In genomic region chr21:36323032-36323431, GRCh38 we compare ENCODE assay signal across 9 cellular contexts. TPM values are rescaled to one million over a fixed set of nuclear protein-coding genes. Genes with fewer than 3 reads are reported as not detected.
DNase-seq lines count a peak whose midpoint lies in the region; ATAC-seq and TF ChIP-seq lines count a peak whose summit lies in the region.
"Had no signal": no experiment of that assay in that cellular context is flagged by ENCODE, and none has a peak within 500 bp of the region (broad histone marks: within the 10 kb centered on the region; RNA-seq: fewer than 3 reads in every experiment).

No MANE protein-coding gene starts in this region.

- peak; percentile 79 for DNase-seq in CD1c-positive myeloid dendritic cell (ENCODE audit: extremely low spot score)
- no peak for DNase-seq in activated naive CD4-positive, alpha-beta T cell treated with anti-CD3 and anti-CD28 coated beads, Interleukin-2, amount 50 U/mL, for 72 hours (ENCODE audit: low spot score in 2 of 2)
- peak; percentile 42 for DNase-seq in naive B cell
- no peak for DNase-seq in hepatic stellate cell (ENCODE audit: low spot score)
- no peak for DNase-seq in iPS-NIHi11 (ENCODE audit: low spot score)
- DNase-seq in DMS53 (lab: John Stamatoyannopoulos, UW), result no peak
- DNase-seq: stimulated activated CD4-positive, alpha-beta T cell treated with anti-CD3 and anti-CD28 coated beads, Interleukin-2, amount 100 ng/mL, for 24 hours had no signal

- H3K9me2 ChIP-seq in Loucy (replicated peaks; ENCODE audit: low read depth, low read length), result no peaks in the 10 kb centered on the region

- no peaks in the 10 kb centered on the region for H3K9me3 ChIP-seq in Loucy (ENCODE audit: insufficient read depth, low read depth, low read length)

- no peaks in the 10 kb centered on the region for H3K9me3 Mint-ChIP-seq in activated naive CD4-positive, alpha-beta T cell treated with anti-CD3 and anti-CD28 coated beads, Interleukin-2, amount 50 U/mL, for 72 hours
- H3K9me3 Mint-ChIP-seq in naive B cell, result peaks cover 0 to 2% (median 0%) of the 10 kb centered on the region in 7 donors

- H3K79me2 ChIP-seq in Loucy (ENCODE audit: insufficient read depth, low read length), result peaks cover 77% of the 10 kb centered on the region

- peaks cover 34% of the 10 kb centered on the region for H3K4me1 ChIP-seq in Loucy (ENCODE audit: insufficient read depth, low read length, poor library complexity, severe bottlenecking)

- H2AFZ ChIP-seq in Loucy (ENCODE audit: low read length), result no peak overlapping the region

- H3K36me3 ChIP-seq in Loucy (ENCODE audit: insufficient read depth, low read length), result no peaks in the 10 kb centered on the region; the same call in 1 of the 2 replicates

- peak overlapping the region; percentile 57 to 97 (median 81) for H3K4me3 Mint-ChIP-seq in naive B cell

- H4K20me1 ChIP-seq in Loucy (ENCODE audit: insufficient read depth, low read length, poor library complexity, severe bottlenecking), result peaks cover 30% of the 10 kb centered on the region

- peak overlapping the region; percentile 89 for H3K4me3 ChIP-seq in Loucy (ENCODE audit: low read length, poor library complexity, severe bottlenecking)

- H3K27ac Mint-ChIP-seq in activated naive CD4-positive, alpha-beta T cell treated with anti-CD3 and anti-CD28 coated beads, Interleukin-2, amount 50 U/mL, for 72 hours, result peak overlapping the region; percentile 63 to 85
- peak overlapping the region; percentile 89 to 98 (median 95) for H3K27ac Mint-ChIP-seq in naive B cell

- peak overlapping the region; percentile 82 for H3K9ac ChIP-seq in Loucy (ENCODE audit: low read depth, low read length, poor library complexity, severe bottlenecking)

- peak overlapping the region; percentile 84 for H3K4me2 ChIP-seq in Loucy (ENCODE audit: low read depth, low read length, poor library complexity, severe bottlenecking)

- H3F3A ChIP-seq in Loucy (ENCODE audit: low read depth), result peaks cover 9% of the 10 kb centered on the region; the same call in 1 of the 2 replicates

- TF ChIP-seq CTCF in Loucy (conservative IDR thresholded peaks at IDR 0.05; ENCODE audit: low read length), result no peak

- peaks cover 17 to 44% of the 10 kb centered on the region in 2 donors for H3K36me3 Mint-ChIP-seq in activated naive CD4-positive, alpha-beta T cell treated with anti-CD3 and anti-CD28 coated beads, Interleukin-2, amount 50 U/mL, for 72 hours
- peaks cover 0 to 6% of the 10 kb centered on the region in 2 donors for H3K36me3 Mint-ChIP-seq in naive B cell

- H3K4me1 Mint-ChIP-seq in naive B cell, result peaks cover 38 to 67% (median 55%) of the 10 kb centered on the region in 3 donors

- H3K27me3 ChIP-seq in Loucy (ENCODE audit: insufficient read depth, low read length, poor library complexity, severe bottlenecking), result no peaks in the 10 kb centered on the region

- ATAC-seq in activated naive CD4-positive, alpha-beta T cell treated with anti-CD3 and anti-CD28 coated beads, Interleukin-2, amount 50 U/mL, for 72 hours, result peak in 1 of 2 donors; percentile 2
- ATAC-seq in naive B cell (ENCODE audit: low read depth in 2 of 2) (no peak), GM19463 (IDR thresholded peaks at IDR 0.05; ENCODE audit: unreplicated experiment) (no peak)

- H3K27me3 Mint-ChIP-seq in naive B cell, result no peaks in the 10 kb centered on the region

RNA-seq across cellular contexts. Expression of gene MORC3, which starts 3.0 kb away (rescaled TPM):
- 10 to 100 TPM; 32.6 to 41.8 TPM for total RNA-seq in activated naive CD4-positive, alpha-beta T cell treated with anti-CD3 and anti-CD28 coated beads, Interleukin-2, amount 50 U/mL, for 72 hours
- polyA plus RNA-seq in naive B cell (ENCODE audit: low read depth in 6 of 6), result 10 to 100 TPM; 20.6 to 59.6 (median 39.8) TPM

Comparison
In these comparisons a context has a peak if more than half of its experiments do, and no peak if none do; other contexts are left out.
1. DNase-seq: peak in CD1c-positive myeloid dendritic cell (single experiment) and naive B cell (single experiment); none in activated naive CD4-positive, alpha-beta T cell treated with anti-CD3 and anti-CD28 coated beads, Interleukin-2, amount 50 U/mL, for 72 hours (0 of 2), hepatic stellate cell (single experiment), iPS-NIHi11 (single experiment) and DMS53 (single experiment).